Comparison of ENCODE assay signal across 24 cellular contexts in the genomic region with DNA sequence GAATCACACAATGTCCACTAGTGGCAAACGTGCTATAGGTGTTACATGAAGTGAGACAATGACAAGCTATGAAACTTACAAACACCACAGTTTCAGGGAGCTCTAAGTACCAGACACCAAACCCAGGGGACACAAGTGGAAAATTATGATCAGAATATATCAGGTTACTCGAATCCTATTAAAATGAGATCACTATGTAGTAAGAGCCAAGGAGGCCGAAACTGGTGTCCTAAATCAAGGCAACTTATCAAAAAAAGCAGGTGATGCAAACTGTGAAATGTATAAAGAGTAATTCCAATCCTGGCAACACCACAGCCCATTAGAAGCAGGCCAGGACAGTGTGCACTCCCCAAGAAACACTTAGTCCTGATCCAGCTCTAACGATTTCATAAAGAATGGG.
A peak's percentile ranks its signal among the peaks of the same experiment; 100 is the strongest.
DNase-seq lines count a peak whose midpoint lies in the region; TF ChIP-seq lines count a peak whose summit lies in the region.
"Had no signal": no experiment of that assay in that cellular context is flagged by ENCODE, and none has a peak within 500 bp of the region (broad histone marks: within the 10 kb centered on the region; RNA-seq: fewer than 3 reads in every experiment).

No MANE protein-coding gene starts in this region.

- H3K27me3 ChIP-seq in SJCRH30 (no peaks in the 10 kb centered on the region), vagina (no peaks in the 10 kb centered on the region)
- H3K27me3 ChIP-seq: dorsolateral prefrontal cortex, pancreas, upper lobe of right lung had no signal

- H3K4me3 ChIP-seq in SJCRH30: no peak overlapping the region
- H3K4me3 ChIP-seq in vagina: no peak overlapping the region
- H3K4me3 ChIP-seq in coronary artery: no peak overlapping the region
- H3K4me3 ChIP-seq: dorsolateral prefrontal cortex, pancreas, upper lobe of right lung had no signal

- H3K4me1 ChIP-seq in SJCRH30 (peaks cover 15% of the 10 kb centered on the region), vagina (peaks cover 12% of the 10 kb centered on the region)
- H3K4me1 ChIP-seq: pancreas, upper lobe of right lung had no signal

- TF ChIP-seq POLR2A in vagina (IDR thresholded peaks at IDR 0.05): no peak

- intact Hi-C loops in vagina (cut with DNase I): no loop called here

- H3K27ac ChIP-seq in SJCRH30: peak overlapping the region; percentile 17; the same call in 1 of the 2 replicates
- peak overlapping the region; percentile 25 for H3K27ac ChIP-seq in vagina
- H3K27ac ChIP-seq in coronary artery: no peak overlapping the region
- H3K27ac ChIP-seq: 22Rv1, dorsolateral prefrontal cortex, pancreas, upper lobe of right lung had no signal

- TF ChIP-seq CTCF in vagina (IDR thresholded peaks at IDR 0.05) (no peak), coronary artery (IDR thresholded peaks at IDR 0.05) (no peak)

- DNase-seq in DMS 273 (lab: John Stamatoyannopoulos, UW; ENCODE audit: unreplicated experiment) (peak; percentile 30), DMS 273 treated with DMSO at 0.1 percent for 48 hours (lab: John Stamatoyannopoulos, UW) (no peak), SJCRH30 (peak in 1 of 2 experiments; percentile 18), fibroblast of the conjunctiva (ENCODE audit: low read depth) (peak; percentile 36), vagina (ENCODE audit: extremely low spot score in 2 of 2) (no peak), coronary artery (ENCODE audit: low spot score) (no peak), H4 (ENCODE audit: low spot score) (no peak)
- DNase-seq in stimulated activated CD4-positive, alpha-beta T cell treated with anti-CD3 and anti-CD28 coated beads, Interleukin-2, amount 100 ng/mL, for 48 hours: no peak
- DNase-seq: activated CD4-positive, alpha-beta T cell treated with anti-CD3 and anti-CD28 coated beads for 48 hours; activated CD8-positive, alpha-beta memory T cell treated with anti-CD3 and anti-CD28 coated beads for 24 hours; activated effector memory CD4-positive, alpha-beta T cell treated with anti-CD3 and anti-CD28 coated beads, Interleukin-2, amount 50 U/mL, for 16 hours; activated naive CD8-positive, alpha-beta T cell treated with anti-CD3 and anti-CD28 coated beads, Interleukin-2, amount 10 ng/mL, durations not matched to agents 7 days and 5 days; dorsolateral prefrontal cortex; GOT3; head of caudate nucleus; kidney; NCI-H1092 treated with DMSO at 0.1 percent for 48 hours; NCI-H1930; NCI-H226; pancreas; PC-3; stimulated activated CD4-positive, alpha-beta T cell treated with anti-CD3 and anti-CD28 coated beads, Interleukin-4, amount 100 ng/mL, for 1 hour; upper lobe of right lung had no signal

- H3K9me3 ChIP-seq in SJCRH30 (replicated peaks): no peaks in the 10 kb centered on the region
- no peaks in the 10 kb centered on the region for H3K9me3 ChIP-seq in vagina
- H3K9me3 ChIP-seq: pancreas, upper lobe of right lung had no signal

- no peaks in the 10 kb centered on the region; the same call in 1 of the 2 replicates for H3K36me3 ChIP-seq in SJCRH30
- H3K36me3 ChIP-seq in vagina: peaks cover 0 to 3% of the 10 kb centered on the region in 2 donors

Comparison
In these comparisons a context has a peak if more than half of its experiments do, and no peak if none do; other contexts are left out.
1. DNase-seq: peak in DMS 273 (single experiment) and fibroblast of the conjunctiva (single experiment); none in DMS 273 treated with DMSO at 0.1 percent for 48 hours (single experiment), vagina (0 of 2), coronary artery (single experiment), H4 (single experiment) and stimulated activated CD4-positive, alpha-beta T cell treated with anti-CD3 and anti-CD28 coated beads, Interleukin-2, amount 100 ng/mL, for 48 hours (0 of 2).
2. H3K27ac ChIP-seq: peak in SJCRH30 (single experiment) and vagina (single experiment); none in coronary artery (0 of 2).